28 cellular contexts compared by ENCODE assay signal in the genomic region with DNA sequence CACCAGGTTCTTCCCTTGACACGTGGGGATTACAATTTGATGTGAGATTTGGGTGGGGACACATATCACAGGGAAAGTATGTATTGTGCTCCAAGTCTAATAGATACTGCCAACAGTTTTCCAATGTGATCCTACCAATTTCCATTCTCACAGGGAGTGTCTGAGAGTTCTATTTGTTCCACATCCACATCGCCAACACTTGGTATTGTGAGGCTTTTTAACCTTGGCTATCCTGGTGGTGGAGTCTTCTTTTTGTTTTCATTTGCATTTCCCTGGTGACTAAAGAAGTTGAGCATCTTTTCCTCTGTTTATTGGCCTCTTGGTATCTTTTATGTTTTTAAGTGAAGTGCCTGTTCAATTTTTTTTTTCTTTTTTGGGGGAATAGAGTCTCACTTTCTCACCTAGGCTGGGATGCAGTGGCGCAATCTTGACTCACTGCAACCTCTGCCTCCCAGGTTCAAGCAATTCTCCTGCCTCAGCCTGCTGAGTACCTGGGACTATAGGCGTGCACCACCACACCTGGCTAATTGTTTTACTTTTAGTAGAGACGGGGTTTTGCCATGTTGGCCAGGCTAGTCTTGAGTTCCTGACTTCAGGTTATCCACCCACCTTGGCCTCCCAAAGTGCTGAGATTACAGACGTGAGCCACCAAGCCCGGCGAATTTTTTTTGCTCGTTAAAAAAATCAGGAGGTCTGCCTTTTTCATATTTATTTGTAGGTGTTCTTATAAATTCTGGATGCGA. TPM values are rescaled to one million over a fixed set of nuclear protein-coding genes. Genes with fewer than 3 reads are reported as not detected.
DNase-seq lines count a peak whose midpoint lies in the region; ATAC-seq and TF ChIP-seq lines count a peak whose summit lies in the region.
"Had no signal": no experiment of that assay in that cellular context is flagged by ENCODE, and none has a peak within 500 bp of the region (broad histone marks: within the 10 kb centered on the region; RNA-seq: fewer than 3 reads in every experiment).

No MANE protein-coding gene starts in this region.

- H3K4me2 ChIP-seq in SK-N-SH: peak overlapping the region; percentile 55; the same call in 1 of the 2 replicates
- H3K4me2 ChIP-seq in mammary epithelial cell (ENCODE audit: insufficient read depth, low read depth, low read length): peak overlapping the region; percentile 52
- no peak overlapping the region for H3K4me2 ChIP-seq in mesenchymal stem cell (ENCODE audit: low read length, poor library complexity, severe bottlenecking)

- H3K9ac ChIP-seq in SK-N-SH (peak overlapping the region; percentile 41; the same call in 1 of the 2 replicates), mammary epithelial cell (ENCODE audit: insufficient read depth, low read length) (no peak overlapping the region), mesenchymal stem cell (ENCODE audit: low read length) (no peak overlapping the region)

- DNase-seq in SK-N-SH (no peak), mammary epithelial cell (no peak), mesenchymal stem cell (no peak), NCI-H1436 treated with DMSO at 0.1 percent for 48 hours (lab: John Stamatoyannopoulos, UW) (no peak), H7 (no peak)
- DNase-seq: activated CD4-positive, alpha-beta T cell treated with anti-CD3 and anti-CD28 coated beads, Interleukin-2, amount 50 U/mL, for 48 hours; left ventricle myocardium superior; NCI-H1092 treated with DMSO at 0.1 percent for 48 hours; NCI-H1930; NCI-H526; NK-92 treated with Interleukin-12 subunit alpha and Interleukin-12 subunit beta, amount 100 ng/mL, for 24 hours; retina; spleen; upper lobe of right lung had no signal

- intact Hi-C loops in mammary epithelial cell (cut with micrococcal nuclease): no loop called here

- H3K4ac ChIP-seq in mesenchymal stem cell (ENCODE audit: low read depth in 1 of 2, low read length in 2 of 2): no peak overlapping the region

- H3K27ac ChIP-seq in SK-N-SH (ENCODE audit: low read depth in 2 of 2, low read length in 1 of 2) (peak overlapping the region; percentile 77 to 81; a peak in 3 of 4 replicates), mammary epithelial cell (ENCODE audit: insufficient read depth, low read depth, low read length) (peak overlapping the region; percentile 64), mesenchymal stem cell (ENCODE audit: low read length, poor library complexity, severe bottlenecking) (peak overlapping the region; percentile 99)
- H3K27ac ChIP-seq: 22Rv1, cardiac muscle cell, ovary, Peyer's patch, upper lobe of right lung had no signal

- TF ChIP-seq CTCF in SK-N-SH (IDR thresholded peaks at IDR 0.05) (no peak), mammary epithelial cell (conservative IDR thresholded peaks at IDR 0.05 in 1 of 2, IDR thresholded peaks at IDR 0.05 in 1 of 2; ENCODE audit: extremely low read depth in 1 of 2, insufficient read depth in 1 of 2, low read depth in 1 of 2, low read length in 2 of 2) (no peak)

- CTCF ChIA-PET in SK-N-SH (lab: Yijun Ruan, JAX) (interaction anchor here (0.8 kb wide), 1 partner anchor 26 kb away, joined by 3 read pairs; no protein-coding TSS in a partner anchor), mammary epithelial cell (lab: Charles Lee; ENCODE audit: low non-redundant PET) (interaction anchor here (0.5 kb wide), 1 partner anchor 568 kb away, joined by 5 read pairs; no protein-coding TSS in a partner anchor)

- no peak overlapping the region for H2BK15ac ChIP-seq in mesenchymal stem cell (ENCODE audit: low read depth, poor library complexity, severe bottlenecking)

- peaks cover 1% of the 10 kb centered on the region for H3K79me1 ChIP-seq in mesenchymal stem cell (replicated peaks; ENCODE audit: low read length, poor library complexity, severe bottlenecking)

- no peak overlapping the region for H4K8ac ChIP-seq in mesenchymal stem cell (ENCODE audit: low read length)

- ATAC-seq in SK-N-SH treated with all-trans-retinoic acid at 6 μM for 48 hours (no peak), GM21367 (IDR thresholded peaks at IDR 0.05; ENCODE audit: unreplicated experiment) (no peak), GM18909 (IDR thresholded peaks at IDR 0.05; ENCODE audit: poor library complexity, unreplicated experiment) (no peak)
- ATAC-seq: activated CD4-positive, CD25-positive, alpha-beta regulatory T cell treated with anti-CD3 and anti-CD28 coated beads, Interleukin-2, amount 50 U/mL, for 24 hours; GM12878; left ventricle myocardium superior; natural killer cell treated with Interleukin-12 subunit alpha and Interleukin-12 subunit beta and Interleukin-15 and Interleukin-18, amount 100 ng/mL, for 72 hours; upper lobe of right lung had no signal

- H3K79me2 ChIP-seq in SK-N-SH (ENCODE audit: insufficient read depth) (no peaks in the 10 kb centered on the region), mammary epithelial cell (ENCODE audit: insufficient read depth, low read length) (no peaks in the 10 kb centered on the region)

- H2BK12ac ChIP-seq in mesenchymal stem cell (ENCODE audit: low read length in 2 of 2): peak overlapping the region in 1 of 2 experiments; percentile 71

- dilution Hi-C loops in mammary epithelial cell (cut with HindIII; ENCODE audit: low sequenced_read_pairs): loop anchor here (5.0 to 10.0 kb wide), 3 partner anchors 57 to 166 kb away; a partner anchor contains a TSS

- peaks cover 10 to 14% of the 10 kb centered on the region in 2 experiments; a peak in 3 of 4 replicates for H3K4me1 ChIP-seq in SK-N-SH (ENCODE audit: control insufficient read depth in 1 of 2, insufficient read depth in 2 of 2, low read depth in 1 of 2, low read length in 1 of 2)
- H3K4me1 ChIP-seq in mammary epithelial cell (ENCODE audit: insufficient read depth, low read length): peaks cover 59% of the 10 kb centered on the region
- H3K4me1 ChIP-seq in mesenchymal stem cell (ENCODE audit: control insufficient read depth, insufficient read depth, low read depth, low read length): peaks cover 39% of the 10 kb centered on the region
- H3K4me1 ChIP-seq: Peyer's patch, upper lobe of right lung had no signal

- H2AK5ac ChIP-seq in mesenchymal stem cell (ENCODE audit: low read length, severe bottlenecking): peak overlapping the region; percentile 87

- no peaks in the 10 kb centered on the region for H3K9me2 ChIP-seq in SK-N-SH

- H2BK120ac ChIP-seq in mesenchymal stem cell (ENCODE audit: low read depth, low read length): peak overlapping the region; percentile 87

- H2BK5ac ChIP-seq in mesenchymal stem cell (ENCODE audit: low read depth, low read length, poor library complexity, severe bottlenecking): peak overlapping the region; percentile 92

- no peak overlapping the region for H3K23ac ChIP-seq in mesenchymal stem cell (ENCODE audit: low read length in 2 of 2)

- H2AFZ ChIP-seq in SK-N-SH (ENCODE audit: low read depth) (peak overlapping the region; percentile 81), mammary epithelial cell (ENCODE audit: low read depth, low read length) (peak overlapping the region; percentile 53), mesenchymal stem cell (ENCODE audit: low read depth, low read length) (no peak overlapping the region)

- WGBS in SK-N-SH (ENCODE audit: low lambda C conversion rate): 88% methylated on average over 10 of the region's 10 CpGs
- 88% methylated on average over 10 of the region's 10 CpGs for WGBS in mammary epithelial cell (ENCODE audit: low coverage, missing lambda C conversion rate)
- 83% methylated on average over 7 of the region's 10 CpGs for WGBS in mesenchymal stem cell

- TF ChIP-seq EP300 in SK-N-SH (IDR thresholded peaks at IDR 0.05; ENCODE audit: borderline replicate concordance in 1 of 2, low read depth in 1 of 2, low read length in 1 of 2): no peak

- H3K27me3 ChIP-seq in SK-N-SH (ENCODE audit: insufficient read depth): no peaks in the 10 kb centered on the region
- no peaks in the 10 kb centered on the region for H3K27me3 ChIP-seq in mammary epithelial cell (ENCODE audit: insufficient read depth, low read length)
- peaks cover 0 to 31% of the 10 kb centered on the region in 2 experiments for H3K27me3 ChIP-seq in mesenchymal stem cell (ENCODE audit: control insufficient read depth in 1 of 2, insufficient read depth in 1 of 2, low read length in 2 of 2)
- H3K27me3 ChIP-seq in H7 (ENCODE audit: control insufficient read depth, insufficient read depth, low read length): 0 out of 2 replicates have a peak, but pooled peaks cover 2% of the 10 kb centered on the region
- H3K27me3 ChIP-seq: cardiac muscle cell, ovary, Peyer's patch, SJCRH30, spleen, upper lobe of right lung had no signal

- no peak overlapping the region for H3K14ac ChIP-seq in mesenchymal stem cell (ENCODE audit: low read length in 2 of 2)

- no TSS peak for BruUV-seq in mammary epithelial cell (replicated peaks; lab: Mats Ljungman, UMichigan)

- POLR2A ChIA-PET in SK-N-SH (lab: Yijun Ruan, JAX): no interaction called here

- peak overlapping the region in 1 of 2 experiments; percentile 89 for H3K18ac ChIP-seq in mesenchymal stem cell (ENCODE audit: low read depth in 1 of 2, low read length in 2 of 2)

- no peak for TF ChIP-seq RAD21 in SK-N-SH (IDR thresholded peaks at IDR 0.05; ENCODE audit: low read length)

- H3K4me3 ChIP-seq in SK-N-SH (ENCODE audit: low read depth in 2 of 2, low read length in 1 of 2): no peak overlapping the region
- H3K4me3 ChIP-seq in mammary epithelial cell (replicated peaks in 1 of 3; ENCODE audit: insufficient read depth in 1 of 3, low read depth in 2 of 3, low read length in 3 of 3): no peak overlapping the region
- H3K4me3 ChIP-seq in mesenchymal stem cell (ENCODE audit: insufficient read depth in 1 of 2, low read depth in 1 of 2, low read length in 2 of 2): no peak overlapping the region
- H3K4me3 ChIP-seq in H7 (ENCODE audit: insufficient read depth, low read depth, low read length): no peak overlapping the region
- H3K4me3 ChIP-seq: cardiac muscle cell, GM12878, ovary, Peyer's patch, SJCRH30, spleen, upper lobe of right lung had no signal

- no peak overlapping the region for H4K91ac ChIP-seq in mesenchymal stem cell (ENCODE audit: low read length)

- H3F3A ChIP-seq in SK-N-SH (replicated peaks; ENCODE audit: insufficient read depth): no peaks in the 10 kb centered on the region

- in situ Hi-C loops in mammary epithelial cell (cut with MboI; ENCODE audit: low sequenced_read_pairs in 2 of 2): no loop called here

- H3K9me3 ChIP-seq in SK-N-SH (no peaks in the 10 kb centered on the region), mammary epithelial cell (replicated peaks; ENCODE audit: insufficient read depth, low read length) (peaks cover 7% of the 10 kb centered on the region), mesenchymal stem cell (ENCODE audit: control insufficient read depth, low read length) (peaks cover 9% of the 10 kb centered on the region)
- H3K9me3 ChIP-seq: ovary, Peyer's patch, upper lobe of right lung had no signal

- no peaks in the 10 kb centered on the region for H3K36me3 ChIP-seq in SK-N-SH (replicated peaks in 1 of 2; ENCODE audit: control insufficient read depth in 1 of 2, insufficient read depth in 2 of 2, low read length in 1 of 2)
- no peaks in the 10 kb centered on the region for H3K36me3 ChIP-seq in mammary epithelial cell (ENCODE audit: insufficient read depth, low read length)
- peaks cover 0 to 4% of the 10 kb centered on the region in 2 experiments for H3K36me3 ChIP-seq in mesenchymal stem cell (ENCODE audit: control insufficient read depth in 1 of 2, insufficient read depth in 2 of 2, low read depth in 1 of 2, low read length in 2 of 2)
- no peaks in the 10 kb centered on the region for H3K36me3 ChIP-seq in H7 (replicated peaks; ENCODE audit: control insufficient read depth, insufficient read depth, low read length)
- H3K36me3 ChIP-seq: cardiac muscle cell, ovary, Peyer's patch, SJCRH30, spleen, upper lobe of right lung had no signal

- H4K20me1 ChIP-seq in SK-N-SH (ENCODE audit: insufficient read depth) (no peaks in the 10 kb centered on the region), mammary epithelial cell (ENCODE audit: insufficient read depth, low read length) (no peaks in the 10 kb centered on the region)

RNA-seq across cellular contexts. Expression of a gene that starts 15.9 kb away (rescaled TPM):
- polyA plus RNA-seq in SK-N-SH (2012; rRNA removed) (0.26 and 0.62 TPM in 2 replicates), mammary epithelial cell (0.32 TPM)
- 0.28 and 0.29 TPM in 2 replicates for polyA plus RNA-seq in SK-N-SH (2012; cell fraction: cytosol; rRNA removed)
- polyA plus RNA-seq in SK-N-SH (2012; cell fraction: nucleus; rRNA removed): 1.3 and 1.4 TPM in 2 replicates
- total RNA-seq in mammary epithelial cell: under 1 TPM; 0.17 to 0.40 TPM
- not detected for polyA minus RNA-seq in mammary epithelial cell
- 0.03 TPM for polyA plus RNA-seq in mesenchymal stem cell (2013, experiment 1 of 2)
- 0.10 TPM for polyA plus RNA-seq in mesenchymal stem cell (2013, experiment 2 of 2)
- 0.07 and 0.45 TPM in 2 replicates for total RNA-seq in H7 (2014; rRNA removed; shearing (Covaris generic))
- total RNA-seq: activated T-helper 1 cell treated with anti-CD3 and anti-CD28 coated beads, Interleukin-12 subunit alpha, Interleukin-12 subunit beta, Interleukin-2, Interleukin-4 antibody, amounts not matched to agents 30 ng/mL and 10 ng/mL and 1 ng/mL, durations not matched to agents 14 hours and 24 hours and 36 hours; CD4-positive, alpha-beta T cell; GM12878; left ventricle myocardium superior; natural killer cell treated with Interleukin-12 subunit alpha and Interleukin-12 subunit beta and Interleukin-15 and Interleukin-18, amount 100 ng/mL, for 72 hours; Peyer's patch; T-helper 1 cell treated with Interleukin-12 subunit alpha and Interleukin-12 subunit beta and Interleukin-4 antibody, amounts not matched to agents 30 ng/mL and 1 ng/mL, for 36 hours; upper lobe of right lung had no signal
- polyA plus RNA-seq: ovary had no signal

RNA-seq across cellular contexts. Expression of a gene that starts 59.8 kb away (rescaled TPM):
- polyA plus RNA-seq in SK-N-SH (2012; rRNA removed) (0.30 and 0.36 TPM in 2 replicates), mammary epithelial cell (6.9 TPM)
- 0.13 and 0.18 TPM in 2 replicates for polyA plus RNA-seq in SK-N-SH (2012; cell fraction: cytosol; rRNA removed)
- polyA plus RNA-seq in SK-N-SH (2012; cell fraction: nucleus; rRNA removed): 1.1 and 1.3 TPM in 2 replicates
- total RNA-seq in mammary epithelial cell: 1 to 10 TPM; 1.3 to 7.7 TPM
- polyA minus RNA-seq in mammary epithelial cell: 15.9 TPM
- not detected for polyA plus RNA-seq in mesenchymal stem cell (2013, experiment 1 of 2)
- polyA plus RNA-seq in mesenchymal stem cell (2013, experiment 2 of 2): 0.01 TPM
- total RNA-seq in H7 (2014; rRNA removed; shearing (Covaris generic)): 1.2 and 4.1 TPM in 2 replicates
- total RNA-seq: activated T-helper 1 cell treated with anti-CD3 and anti-CD28 coated beads, Interleukin-12 subunit alpha, Interleukin-12 subunit beta, Interleukin-2, Interleukin-4 antibody, amounts not matched to agents 30 ng/mL and 10 ng/mL and 1 ng/mL, durations not matched to agents 14 hours and 24 hours and 36 hours; CD4-positive, alpha-beta T cell; GM12878; left ventricle myocardium superior; natural killer cell treated with Interleukin-12 subunit alpha and Interleukin-12 subunit beta and Interleukin-15 and Interleukin-18, amount 100 ng/mL, for 72 hours; ovary; Peyer's patch; spleen; T-helper 1 cell treated with Interleukin-12 subunit alpha and Interleukin-12 subunit beta and Interleukin-4 antibody, amounts not matched to agents 30 ng/mL and 1 ng/mL, for 36 hours; upper lobe of right lung had no signal
- polyA plus RNA-seq: cardiac muscle cell, ovary, spleen had no signal
